Comparison of ENCODE assay signal across 1 cellular context in genomic region chr7:1028775-1029636, GRCh38.
TF ChIP-seq lines count a peak whose summit lies in the region.

No MANE protein-coding gene starts in this region.

TF ChIP-seq in HepG2, 621 proteins besides CTCF, POLR2A, EP300 and RAD21 (continues in another document):
- TF ChIP-seq ZBTB34 (CRISPR knock-in tag; IDR thresholded peaks at IDR 0.05) (no peak), NFIB (CRISPR knock-in tag; IDR thresholded peaks at IDR 0.05; ENCODE audit: borderline replicate concordance) (no peak), ZNF335 (CRISPR knock-in tag; IDR thresholded peaks at IDR 0.05) (peak; percentile 94), NR2F1 (CRISPR knock-in tag; IDR thresholded peaks at IDR 0.05) (no peak), HMGA1 (CRISPR knock-in tag; conservative IDR thresholded peaks at IDR 0.05) (no peak), JARID2 (CRISPR knock-in tag; IDR thresholded peaks at IDR 0.05; ENCODE audit: insufficient replicate concordance) (no peak), ZNF547 (CRISPR knock-in tag; IDR thresholded peaks at IDR 0.05) (no peak), BCL6 (CRISPR knock-in tag; IDR thresholded peaks at IDR 0.05) (peak; percentile 10; the same call in 1 of the 2 replicates), BRD4 (CRISPR knock-in tag; IDR thresholded peaks at IDR 0.05) (0 out of 2 replicates have a peak, but pooled peaks have one; percentile 8), MXD4 (CRISPR knock-in tag; IDR thresholded peaks at IDR 0.05) (peak; percentile 70; the same call in 1 of the 2 replicates), ZFP36 (IDR thresholded peaks at IDR 0.05; ENCODE audit: borderline replicate concordance, low read depth, low read length, partially characterized antibody) (no peak), TERF1 (CRISPR knock-in tag; IDR thresholded peaks at IDR 0.05) (no peak), MED1 (CRISPR knock-in tag; IDR thresholded peaks at IDR 0.05) (0 out of 2 replicates have a peak, but pooled peaks have one; percentile 11), ATRX (CRISPR knock-in tag; IDR thresholded peaks at IDR 0.05; ENCODE audit: borderline replicate concordance) (no peak), ZNF709 (CRISPR knock-in tag; IDR thresholded peaks at IDR 0.05) (no peak), ZNF572 (CRISPR knock-in tag; IDR thresholded peaks at IDR 0.05) (no peak), ZNF839 (CRISPR knock-in tag; IDR thresholded peaks at IDR 0.05; ENCODE audit: borderline replicate concordance) (no peak), ZNF331 (CRISPR knock-in tag; IDR thresholded peaks at IDR 0.05) (no peak), IRF9 (CRISPR knock-in tag; IDR thresholded peaks at IDR 0.05; ENCODE audit: borderline replicate concordance) (no peak), NR2F6 (IDR thresholded peaks at IDR 0.05) (0 out of 2 replicates have a peak, but pooled peaks have one; percentile 20), NR2F6 (CRISPR knock-in tag; IDR thresholded peaks at IDR 0.05) (no peak), HOXA5 (CRISPR knock-in tag; IDR thresholded peaks at IDR 0.05) (no peak), ZBTB38 (CRISPR knock-in tag; IDR thresholded peaks at IDR 0.05) (no peak), TIGD3 (CRISPR knock-in tag; IDR thresholded peaks at IDR 0.05; ENCODE audit: borderline replicate concordance) (no peak), ZFP91 (CRISPR knock-in tag; IDR thresholded peaks at IDR 0.05; ENCODE audit: borderline replicate concordance) (peak; percentile 3; the same call in 1 of the 2 replicates), RFX1 (IDR thresholded peaks at IDR 0.05) (no peak), ZKSCAN5 (CRISPR knock-in tag; IDR thresholded peaks at IDR 0.05) (no peak), HBP1 (CRISPR knock-in tag; IDR thresholded peaks at IDR 0.05; ENCODE audit: low read depth) (peak; percentile 50; the same call in 1 of the 2 replicates), SPEN (CRISPR knock-in tag; IDR thresholded peaks at IDR 0.05; ENCODE audit: low read depth) (peak; percentile 51; the same call in 1 of the 2 replicates), SETDB1 (CRISPR knock-in tag; IDR thresholded peaks at IDR 0.05; ENCODE audit: borderline replicate concordance) (no peak), MAX (IDR thresholded peaks at IDR 0.05) (peak; percentile 94), SP5 (CRISPR knock-in tag; IDR thresholded peaks at IDR 0.05; ENCODE audit: borderline replicate concordance, low read depth) (peak; percentile 50), ZNF614 (CRISPR knock-in tag; IDR thresholded peaks at IDR 0.05; ENCODE audit: borderline replicate concordance) (0 out of 2 replicates have a peak, but pooled peaks have one; percentile 30), LRRFIP1 (CRISPR knock-in tag; conservative IDR thresholded peaks at IDR 0.05) (no peak), ZNF414 (CRISPR knock-in tag; IDR thresholded peaks at IDR 0.05) (0 out of 2 replicates have a peak, but pooled peaks have one; percentile 15), CBX1 (IDR thresholded peaks at IDR 0.05; ENCODE audit: low read depth) (no peak), ATF1 (CRISPR knock-in tag; IDR thresholded peaks at IDR 0.05) (no peak), ZNF574 (CRISPR knock-in tag; IDR thresholded peaks at IDR 0.05) (peak; percentile 20; the same call in 1 of the 2 replicates), DZIP1 (CRISPR knock-in tag; IDR thresholded peaks at IDR 0.05) (no peak), MYC (CRISPR knock-in tag; IDR thresholded peaks at IDR 0.05; ENCODE audit: borderline replicate concordance) (peak; percentile 83), NFYB (CRISPR knock-in tag; IDR thresholded peaks at IDR 0.05) (peak; percentile 27; the same call in 1 of the 2 replicates), ZFAT (CRISPR knock-in tag; conservative IDR thresholded peaks at IDR 0.05) (no peak), IKZF5 (CRISPR knock-in tag; IDR thresholded peaks at IDR 0.05) (peak; percentile 38; the same call in 1 of the 2 replicates), FOXP1 (IDR thresholded peaks at IDR 0.05) (no peak), FOXP1 (CRISPR knock-in tag; IDR thresholded peaks at IDR 0.05) (peak; percentile 26; the same call in 1 of the 2 replicates), NCOR1 (IDR thresholded peaks at IDR 0.05; ENCODE audit: borderline replicate concordance, low read length) (no peak), ZNF30 (CRISPR knock-in tag; IDR thresholded peaks at IDR 0.05) (no peak)
